15 cellular contexts compared by ENCODE assay signal in the genomic region with DNA sequence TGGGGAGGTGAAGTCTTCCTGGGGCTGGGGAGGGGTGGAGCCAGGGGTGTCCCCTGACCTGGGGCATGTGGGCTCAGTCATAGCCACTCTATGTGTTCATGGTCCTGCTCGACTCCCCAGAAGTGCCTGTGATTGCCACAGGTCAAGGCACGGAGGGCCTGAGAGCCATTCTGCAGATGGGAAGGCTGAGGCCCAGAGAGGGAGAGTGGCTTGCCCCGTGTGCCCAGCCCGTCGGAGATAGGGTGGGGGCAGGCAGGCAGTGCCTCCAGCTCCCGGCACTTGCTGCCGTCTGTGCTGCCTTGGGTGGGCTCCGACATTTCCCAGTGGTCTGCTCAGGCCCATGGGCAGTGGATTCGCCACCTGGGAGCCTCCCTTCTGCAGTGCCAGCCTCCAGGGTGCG.
DNase-seq lines count a peak whose midpoint lies in the region; ATAC-seq and TF ChIP-seq lines count a peak whose summit lies in the region.
"Had no signal": no experiment of that assay in that cellular context is flagged by ENCODE, and none has a peak within 500 bp of the region (broad histone marks: within the 10 kb centered on the region; RNA-seq: fewer than 3 reads in every experiment).

No MANE protein-coding gene starts in this region.

- H3K27ac ChIP-seq in BLaER1 (no peak overlapping the region), psoas muscle (peak overlapping the region; percentile 81), gastroesophageal sphincter (no peak overlapping the region)

- H3K4me1 ChIP-seq in BLaER1 (peaks cover 100% of the 10 kb centered on the region), Loucy (ENCODE audit: insufficient read depth, low read length, poor library complexity, severe bottlenecking) (peaks cover 78% of the 10 kb centered on the region), psoas muscle (peaks cover 74% of the 10 kb centered on the region), gastroesophageal sphincter (peaks cover 2 to 98% (median 50%) of the 10 kb centered on the region in 3 donors)
- H3K4me1 ChIP-seq: Caco-2 had no signal

- no peak for TF ChIP-seq EP300 in gastroesophageal sphincter (IDR thresholded peaks at IDR 0.05)

- H3K27me3 ChIP-seq in BLaER1, result no peaks in the 10 kb centered on the region
- no peaks in the 10 kb centered on the region for H3K27me3 ChIP-seq in Loucy (ENCODE audit: insufficient read depth, low read length, poor library complexity, severe bottlenecking)
- no peaks in the 10 kb centered on the region for H3K27me3 ChIP-seq in psoas muscle (ENCODE audit: insufficient read depth in 3 of 3, low read length in 2 of 3)
- no peaks in the 10 kb centered on the region for H3K27me3 ChIP-seq in gastroesophageal sphincter

- intact Hi-C loops in psoas muscle (cut with DNase I), result no loop called here

- H3K9me3 ChIP-seq in BLaER1 (peaks cover 13% of the 10 kb centered on the region), Loucy (ENCODE audit: insufficient read depth, low read depth, low read length) (peaks cover 4% of the 10 kb centered on the region; the same call in 1 of the 2 replicates), psoas muscle (no peaks in the 10 kb centered on the region), gastroesophageal sphincter (peaks cover 0 to 6% (median 0%) of the 10 kb centered on the region in 3 donors)

- peaks cover 14% of the 10 kb centered on the region for H3K4me1 Mint-ChIP-seq in nephron progenitor cell

- no peak overlapping the region for H3K4me3 Mint-ChIP-seq in nephron progenitor cell
- H3K4me3 Mint-ChIP-seq: GM23338, H9 had no signal

- DNase-seq in nephron progenitor cell (no peak), psoas muscle (no peak), NCI-H446 treated with DMSO at 0.1 percent for 48 hours (lab: John Stamatoyannopoulos, UW) (no peak), middle frontal gyrus (ENCODE audit: extremely low spot score, low spot score) (no peak)
- DNase-seq: 8988T; C1 segment of cervical spinal cord; Caco-2; CD4-positive, CD25-positive, alpha-beta regulatory T cell; GDM1; H9 had no signal

- H3F3A ChIP-seq in Loucy (ENCODE audit: low read depth), result peaks cover 4% of the 10 kb centered on the region; the same call in 1 of the 2 replicates

- H3K36me3 ChIP-seq in BLaER1 (peaks cover 33% of the 10 kb centered on the region), Loucy (ENCODE audit: insufficient read depth, low read length) (peaks cover 16% of the 10 kb centered on the region), psoas muscle (ENCODE audit: insufficient read depth in 1 of 2, low read depth in 1 of 2) (no peaks in the 10 kb centered on the region), gastroesophageal sphincter (peaks cover 0 to 11% of the 10 kb centered on the region in 2 donors)

- TF ChIP-seq POLR2A in gastroesophageal sphincter (IDR thresholded peaks at IDR 0.05), result no peak

- no peak for ATAC-seq in psoas muscle
- no peak for ATAC-seq in HG03571 (IDR thresholded peaks at IDR 0.05; ENCODE audit: unreplicated experiment)
- no peak for ATAC-seq in gastroesophageal sphincter
- ATAC-seq: GM23338 had no signal

- peaks cover 90% of the 10 kb centered on the region for H3K79me2 ChIP-seq in Loucy (ENCODE audit: insufficient read depth, low read length)

- H3K4me2 ChIP-seq in BLaER1, result peak overlapping the region; percentile 92
- peak overlapping the region; percentile 22 for H3K4me2 ChIP-seq in Loucy (ENCODE audit: low read depth, low read length, poor library complexity, severe bottlenecking)
- H3K4me2 ChIP-seq: GM23338 had no signal

- no peak overlapping the region for H3K9ac ChIP-seq in BLaER1
- H3K9ac ChIP-seq in Loucy (ENCODE audit: low read depth, low read length, poor library complexity, severe bottlenecking), result no peak overlapping the region

- H3K27ac Mint-ChIP-seq in nephron progenitor cell, result peak overlapping the region; percentile 29
- H3K27ac Mint-ChIP-seq: CD4-positive, CD25-positive, alpha-beta regulatory T cell; GM23338 had no signal

- H3K36me3 Mint-ChIP-seq in nephron progenitor cell (ENCODE audit: low read depth), result peaks cover 4% of the 10 kb centered on the region
- H3K36me3 Mint-ChIP-seq: CD4-positive, CD25-positive, alpha-beta regulatory T cell had no signal

- H4K20me1 ChIP-seq in BLaER1, result peaks cover 100% of the 10 kb centered on the region
- H4K20me1 ChIP-seq in Loucy (ENCODE audit: insufficient read depth, low read length, poor library complexity, severe bottlenecking), result peaks cover 4% of the 10 kb centered on the region

- no peak overlapping the region for H3K4me3 ChIP-seq in BLaER1
- no peak overlapping the region for H3K4me3 ChIP-seq in Loucy (ENCODE audit: low read length, poor library complexity, severe bottlenecking)
- H3K4me3 ChIP-seq in psoas muscle, result no peak overlapping the region
- no peak overlapping the region for H3K4me3 ChIP-seq in gastroesophageal sphincter
- H3K4me3 ChIP-seq: GM23338 had no signal

- H3K9me3 Mint-ChIP-seq in nephron progenitor cell, result peaks cover 8% of the 10 kb centered on the region

- H2AFZ ChIP-seq in Loucy (ENCODE audit: low read length), result no peak overlapping the region
- H2AFZ ChIP-seq: GM23338 had no signal

- TF ChIP-seq CTCF in Loucy (conservative IDR thresholded peaks at IDR 0.05; ENCODE audit: low read length), result no peak
- no peak for TF ChIP-seq CTCF in nephron progenitor cell (IDR thresholded peaks at IDR 0.05)
- no peak for TF ChIP-seq CTCF in psoas muscle (IDR thresholded peaks at IDR 0.05)
- no peak for TF ChIP-seq CTCF in gastroesophageal sphincter (IDR thresholded peaks at IDR 0.05)

- no peaks in the 10 kb centered on the region for H3K9me2 ChIP-seq in Loucy (replicated peaks; ENCODE audit: low read depth, low read length)

- 92 to 97% (median 93%) methylated on average over 10 of the region's 10 CpGs for WGBS in psoas muscle, 3 donors
- WGBS in gastroesophageal sphincter (ENCODE audit: low coverage in 1 of 2), 2 donors, result no CpG with 5 or more reads among the region's 10 CpGs

- no peaks in the 10 kb centered on the region for H3K27me3 Mint-ChIP-seq in nephron progenitor cell (ENCODE audit: low read depth, poor library complexity)
- H3K27me3 Mint-ChIP-seq: CD4-positive, CD25-positive, alpha-beta regulatory T cell had no signal
